Comparison of ENCODE assay signal across 29 cellular contexts in genomic region chr9:123775289-123775688, GRCh38.
"Had no signal": no experiment of that assay in that cellular context is flagged by ENCODE, and none has a peak within 500 bp of the region (broad histone marks: within the 10 kb centered on the region; RNA-seq: fewer than 3 reads in every experiment).

No MANE protein-coding gene starts in this region.

- ATAC-seq: left cardiac atrium; left lobe of liver; lower lobe of right lung; pancreas; right cardiac atrium; sciatic nerve; stimulated activated naive B cell treated with anti-CD40 and anti-IgM and Interleukin-4, amounts not matched to agents 10 μg/mL and 1 μg/mL and 100 μg/mL, for 72 hours; upper lobe of right lung had no signal

- H3K79me2 ChIP-seq: hepatocyte had no signal

- H3K27ac Mint-ChIP-seq: mesothelial cell of epicardium; nephron; stimulated activated naive B cell treated with anti-CD40 and anti-IgM and Interleukin-4, amounts not matched to agents 10 μg/mL and 1 μg/mL and 100 μg/mL, for 72 hours; stimulated activated naive CD8-positive, alpha-beta T cell treated with anti-CD3 and anti-CD28 coated beads, Interleukin-15, Interleukin-2, amounts not matched to agents 100 ng/mL and 50 ng/mL, for 24 hours had no signal

- H3K4me1 ChIP-seq: lower lobe of right lung, pancreas, prostate gland, suprapubic skin, tibial artery had no signal

- H3K9me3 ChIP-seq: lower lobe of right lung, pancreas, prostate gland, suprapubic skin, thoracic aorta, tibial artery, upper lobe of right lung had no signal

- H3K36me3 Mint-ChIP-seq: mesothelial cell of epicardium; naive B cell; stimulated activated naive B cell treated with anti-CD40 and anti-IgM and Interleukin-4, amounts not matched to agents 10 μg/mL and 1 μg/mL and 100 μg/mL, for 72 hours had no signal

- H3K4me3 ChIP-seq: hepatocyte, lower lobe of right lung, pancreas, prostate gland, skin epidermis, suprapubic skin, thoracic aorta, tibial artery, upper lobe of right lung had no signal

- H3K27ac ChIP-seq: hepatocyte, lower lobe of right lung, pancreas, prostate gland, skin epidermis, suprapubic skin, thoracic aorta, tibial artery, upper lobe of right lung had no signal

- H3K4me2 ChIP-seq: hepatocyte had no signal

- H3K9me3 Mint-ChIP-seq: mesothelial cell of epicardium; naive B cell; nephron; neural crest cell; stimulated activated naive B cell treated with anti-CD40 and anti-IgM and Interleukin-4, amounts not matched to agents 10 μg/mL and 1 μg/mL and 100 μg/mL, for 72 hours; stimulated activated naive CD8-positive, alpha-beta T cell treated with anti-CD3 and anti-CD28 coated beads, Interleukin-15, Interleukin-2, amounts not matched to agents 100 ng/mL and 50 ng/mL, for 24 hours had no signal

- H3K4me3 Mint-ChIP-seq: mesothelial cell of epicardium; naive B cell; nephron; neural crest cell; stimulated activated naive B cell treated with anti-CD40 and anti-IgM and Interleukin-4, amounts not matched to agents 10 μg/mL and 1 μg/mL and 100 μg/mL, for 72 hours; stimulated activated naive CD8-positive, alpha-beta T cell treated with anti-CD3 and anti-CD28 coated beads, Interleukin-15, Interleukin-2, amounts not matched to agents 100 ng/mL and 50 ng/mL, for 24 hours had no signal

- H3K27me3 ChIP-seq: hepatocyte, pancreas, suprapubic skin, tibial artery, upper lobe of right lung had no signal

- H3K27me3 Mint-ChIP-seq: naive B cell; stimulated activated naive B cell treated with anti-CD40 and anti-IgM and Interleukin-4, amounts not matched to agents 10 μg/mL and 1 μg/mL and 100 μg/mL, for 72 hours; stimulated activated naive CD8-positive, alpha-beta T cell treated with anti-CD3 and anti-CD28 coated beads, Interleukin-15, Interleukin-2, amounts not matched to agents 100 ng/mL and 50 ng/mL, for 24 hours had no signal

- H2AFZ ChIP-seq: hepatocyte had no signal

- H3K36me3 ChIP-seq: lower lobe of right lung, pancreas, prostate gland, suprapubic skin, thoracic aorta, tibial artery, upper lobe of right lung had no signal

- DNase-seq: kidney glomerular epithelial cell; left cardiac atrium; lower lobe of right lung; mammary epithelial cell; naive B cell; nucleus accumbens; pancreas; posterior cingulate gyrus; retina; right cardiac atrium; stimulated activated CD4-positive, alpha-beta T cell treated with anti-CD3 and anti-CD28 coated beads, Interleukin-12 subunit alpha, Interleukin-12 subunit beta, amount 100 ng/mL, for 4 hours; stimulated activated CD4-positive, alpha-beta T cell treated with anti-CD3 and anti-CD28 coated beads, Interleukin-15, amount 100 ng/mL, for 24 hours; stimulated activated CD4-positive, alpha-beta T cell treated with anti-CD3 and anti-CD28 coated beads, Interleukin-2, amount 100 ng/mL, for 24 hours; stimulated activated CD4-positive, alpha-beta T cell treated with anti-CD3 and anti-CD28 coated beads, Interleukin-4, amount 100 ng/mL, for 1 hour; stimulated activated naive B cell treated with anti-CD40 and anti-IgM and Interleukin-4, amounts not matched to agents 10 μg/mL and 1 μg/mL and 100 μg/mL, for 72 hours; tibial artery; trophoblast cell; upper lobe of right lung had no signal
